8 cellular contexts compared by ENCODE assay signal in the genomic region with DNA sequence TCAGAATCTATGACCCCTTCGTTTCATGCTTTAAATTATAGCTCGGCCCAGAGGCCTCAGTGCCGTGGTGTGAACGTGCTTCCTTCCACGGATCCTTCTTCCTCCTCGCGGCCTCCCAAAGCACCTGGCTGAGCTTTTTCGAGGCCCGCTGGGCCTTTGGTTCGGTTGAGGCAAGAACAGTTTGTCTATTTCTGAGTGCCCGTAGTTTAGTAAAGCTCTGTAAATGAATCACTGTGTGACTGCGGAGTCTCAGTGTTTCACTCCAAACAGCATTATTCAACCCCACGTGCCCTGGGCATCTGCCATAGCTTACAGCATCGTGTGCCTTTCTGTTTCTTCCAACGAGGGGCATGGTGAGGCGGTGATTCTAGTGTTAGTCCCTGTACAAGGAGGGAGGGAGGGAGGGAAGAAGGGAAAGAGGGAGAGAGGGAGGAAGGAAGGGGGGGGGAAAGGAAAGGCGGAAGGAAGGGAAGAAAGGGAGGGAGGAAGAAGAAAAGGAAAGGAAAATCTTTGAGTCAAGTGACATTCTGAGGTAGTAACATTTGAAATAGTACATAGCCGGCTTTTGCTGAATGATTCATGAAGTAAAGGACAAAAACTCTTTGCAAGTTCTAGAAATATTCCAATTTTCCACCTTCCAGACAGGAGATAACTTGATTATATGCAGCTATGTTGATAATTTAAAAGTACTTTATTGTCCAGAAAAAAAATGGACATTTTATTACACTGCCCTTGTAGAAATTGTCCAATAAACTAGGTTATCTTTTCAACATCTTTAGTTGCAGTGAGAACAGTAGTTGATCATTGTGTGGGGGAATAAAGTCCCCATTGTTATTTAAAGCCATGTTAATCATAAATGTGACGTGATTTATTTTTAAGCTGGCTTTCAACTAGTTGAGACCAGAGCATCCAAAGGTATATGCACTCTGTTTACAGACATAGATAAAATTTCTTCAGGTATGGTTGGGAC. TPM values are rescaled to one million over a fixed set of nuclear protein-coding genes. Genes with fewer than 3 reads are reported as not detected.
DNase-seq lines count a peak whose midpoint lies in the region; TF ChIP-seq lines count a peak whose summit lies in the region.

No MANE protein-coding gene starts in this region.

- H3K4me3 Mint-ChIP-seq in brain = peak overlapping the region; percentile 85 to 95 (median 90)

- H3K36me3 ChIP-seq in smooth muscle cell (ENCODE audit: low read depth) = no peaks in the 10 kb centered on the region

- H3K27ac Mint-ChIP-seq in brain = peak overlapping the region; percentile 99 to 100 (median 100)

- H3K36me3 Mint-ChIP-seq in brain = no peaks in the 10 kb centered on the region

- peaks cover 41% of the 10 kb centered on the region for H3K27me3 ChIP-seq in smooth muscle cell (ENCODE audit: low read depth)

- H3K4me2 ChIP-seq in smooth muscle cell = peak overlapping the region; percentile 82

- H3K4me1 Mint-ChIP-seq in brain = peaks cover 63% of the 10 kb centered on the region

- peak overlapping the region; percentile 92 for H2AFZ ChIP-seq in smooth muscle cell (ENCODE audit: low read depth)

- 20% methylated on average over 17 of the region's 19 CpGs for WGBS in smooth muscle cell (ENCODE audit: low lambda C conversion rate)

- TF ChIP-seq CTCF in brain (conservative IDR thresholded peaks at IDR 0.05) = no peak
- no peak for TF ChIP-seq CTCF in smooth muscle cell (IDR thresholded peaks at IDR 0.05; ENCODE audit: borderline replicate concordance, insufficient read depth, poor library complexity, severe bottlenecking)

- peaks cover 18% of the 10 kb centered on the region for H3K27me3 Mint-ChIP-seq in brain

- peak overlapping the region; percentile 58 for H3K27ac ChIP-seq in smooth muscle cell (ENCODE audit: low read depth)

- H3K4me3 ChIP-seq in smooth muscle cell = peak overlapping the region; percentile 59

- H3K9ac ChIP-seq in smooth muscle cell (ENCODE audit: low read depth) = peak overlapping the region; percentile 52

- no peaks in the 10 kb centered on the region for H3K9me3 ChIP-seq in smooth muscle cell (replicated peaks; ENCODE audit: low read depth)

- peaks cover 4% of the 10 kb centered on the region for H3F3A ChIP-seq in smooth muscle cell (ENCODE audit: low read depth)

- H3K9me3 Mint-ChIP-seq in brain = peaks cover 0 to 5% (median 0%) of the 10 kb centered on the region in 5 experiments

- H4K20me1 ChIP-seq in smooth muscle cell (ENCODE audit: low read depth) = no peaks in the 10 kb centered on the region

- peaks cover 10% of the 10 kb centered on the region for H3K4me1 ChIP-seq in smooth muscle cell (ENCODE audit: low read depth)

- no peaks in the 10 kb centered on the region for H3K79me2 ChIP-seq in smooth muscle cell (ENCODE audit: low read depth)

- peak; percentile 3 to 6 for DNase-seq in activated CD4-positive, alpha-beta T cell treated with anti-CD3 and anti-CD28 coated beads for 4 hours
- DNase-seq in activated CD4-positive, alpha-beta T cell treated with anti-CD3 and anti-CD28 coated beads, Interleukin-2, amount 50 U/mL, for 4 hours = no peak
- peak; percentile 64 for DNase-seq in NCI-H748 treated with DMSO at 0.1 percent for 48 hours (lab: John Stamatoyannopoulos, UW)
- DNase-seq in iris pigment epithelial cell (ENCODE audit: low read depth) = peak; percentile 59
- DNase-seq in smooth muscle cell (lab: John Stamatoyannopoulos, UW; ENCODE audit: unreplicated experiment) = no peak
- DNase-seq in AML-193 (lab: John Stamatoyannopoulos, UW) = no peak
- no peak for DNase-seq in GOT3 (lab: John Stamatoyannopoulos, UW)

RNA-seq across cellular contexts. Expression of gene TRIM9, which starts 1.2 kb away (rescaled TPM):
- polyA plus RNA-seq in brain (ENCODE audit: insufficient read depth, low read depth, low replicate concordance) (51.7 TPM), smooth muscle cell (0.19 and 0.57 TPM in 2 replicates)
- total RNA-seq in smooth muscle cell = 1.3 and 1.5 TPM in 2 replicates

Comparison
In these comparisons a context has a peak if more than half of its experiments do, and no peak if none do; other contexts are left out.
1. DNase-seq: peak in activated CD4-positive, alpha-beta T cell treated with anti-CD3 and anti-CD28 coated beads for 4 hours (2 of 2), NCI-H748 treated with DMSO at 0.1 percent for 48 hours (single experiment) and iris pigment epithelial cell (single experiment); none in activated CD4-positive, alpha-beta T cell treated with anti-CD3 and anti-CD28 coated beads, Interleukin-2, amount 50 U/mL, for 4 hours (0 of 2), smooth muscle cell (single experiment), AML-193 (0 of 2) and GOT3 (single experiment).
2. RNA of gene TRIM9, which starts 1.2 kb away (polyA plus RNA-seq): 51.7 TPM in brain (single experiment); 0.19 to 0.57 TPM in smooth muscle cell; every median in the first group is over 10 times any median in the second.